Comparison of ENCODE assay signal across 21 cellular contexts in genomic region chr10:49009231-49009979, GRCh38.
DNase-seq lines count a peak whose midpoint lies in the region; ATAC-seq, FAIRE-seq and TF ChIP-seq lines count a peak whose summit lies in the region.
"Had no signal": no experiment of that assay in that cellular context is flagged by ENCODE, and none has a peak within 500 bp of the region (broad histone marks: within the 10 kb centered on the region; RNA-seq: fewer than 3 reads in every experiment).

No MANE protein-coding gene starts in this region.

- no peaks in the 10 kb centered on the region for H3K36me3 ChIP-seq in BLaER1 treated with 17β-estradiol and CSF1 and Interleukin-3, amounts not matched to agents 10 nM and 100 nM
- H3K36me3 ChIP-seq in K562 (ENCODE audit: control insufficient read depth, insufficient read depth, low read length) (no peaks in the 10 kb centered on the region), parathyroid adenoma (ENCODE audit: control insufficient read depth, insufficient read depth, low read length) (no peaks in the 10 kb centered on the region)

- H3K4me2 ChIP-seq in BLaER1 treated with 17β-estradiol and CSF1 and Interleukin-3, amounts not matched to agents 10 nM and 100 nM: peak overlapping the region in 9 of 11 experiments; percentile 67 to 91 (median 83); a peak in 14 of 22 replicates
- H3K4me2 ChIP-seq in K562 (ENCODE audit: insufficient read depth, low read length): peak overlapping the region; percentile 59; the same call in 1 of the 2 replicates
- no peak overlapping the region for H3K4me2 ChIP-seq in parathyroid adenoma (ENCODE audit: low read length)
- H3K4me2 ChIP-seq: smooth muscle cell had no signal

- no peak overlapping the region for H3K4me3 ChIP-seq in BLaER1 treated with 17β-estradiol and CSF1 and Interleukin-3, amounts not matched to agents 10 nM and 100 nM
- H3K4me3 ChIP-seq in K562 (no peak overlapping the region), parathyroid adenoma (ENCODE audit: low read depth, low read length) (no peak overlapping the region)
- H3K4me3 ChIP-seq: smooth muscle cell had no signal

- ATAC-seq in K562 (no peak; the same call in 2 of the 3 replicates), left ventricle myocardium superior (peak; percentile 57), HG02885 (IDR thresholded peaks at IDR 0.05; ENCODE audit: poor library complexity, unreplicated experiment) (no peak), GM18867 (IDR thresholded peaks at IDR 0.05; ENCODE audit: unreplicated experiment) (no peak)
- ATAC-seq: activated naive CD4-positive, alpha-beta T cell treated with anti-CD3 and anti-CD28 coated beads, Interleukin-2, amount 50 U/mL, for 72 hours; HepG2 had no signal

- H3K27me3 ChIP-seq in BLaER1 treated with 17β-estradiol and CSF1 and Interleukin-3, amounts not matched to agents 10 nM and 100 nM: peaks cover 0 to 6% (median 0%) of the 10 kb centered on the region in 11 experiments; a peak in 1 of 22 replicates
- H3K27me3 ChIP-seq in K562 (ENCODE audit: control insufficient read depth in 2 of 2, insufficient read depth in 2 of 2, low read length in 2 of 2) (peaks cover 0 to 6% of the 10 kb centered on the region in 2 experiments; a peak in 2 of 5 replicates), parathyroid adenoma (ENCODE audit: control insufficient read depth, insufficient read depth, low read length) (no peaks in the 10 kb centered on the region)

- POLR2A ChIA-PET in K562 (lab: Yijun Ruan, JAX): interaction anchor here (0.6 to 3.2 kb wide), 3 partner anchors 8 to 202 kb away, joined by 3 to 20 read pairs (median 3); no protein-coding TSS in a partner anchor

- TF ChIP-seq EP300 in K562 (IDR thresholded peaks at IDR 0.05; ENCODE audit: low read length): no peak

- no peak for TF ChIP-seq CTCF in K562 (IDR thresholded peaks at IDR 0.05 in 2 of 3, conservative IDR thresholded peaks at IDR 0.05 in 1 of 3; ENCODE audit: insufficient read depth in 2 of 3, low read depth in 1 of 3, low read length in 3 of 3)
- no peak for TF ChIP-seq CTCF in parathyroid adenoma (IDR thresholded peaks at IDR 0.05)

- CTCF ChIA-PET in K562 (lab: Yijun Ruan, JAX; ENCODE audit: low intra/inter-chr PET ratio): no interaction called here

- peaks cover 0 to 4% (median 0%) of the 10 kb centered on the region in 11 experiments; a peak in 1 of 22 replicates for H3K9me3 ChIP-seq in BLaER1 treated with 17β-estradiol and CSF1 and Interleukin-3, amounts not matched to agents 10 nM and 100 nM (replicated peaks in 1 of 11)
- H3K9me3 ChIP-seq in K562 (replicated peaks; ENCODE audit: control insufficient read depth, insufficient read depth, low read depth, low read length) (no peaks in the 10 kb centered on the region), parathyroid adenoma (ENCODE audit: control insufficient read depth, low read length) (no peaks in the 10 kb centered on the region)

- BruUV-seq in K562 (replicated peaks; lab: Mats Ljungman, UMichigan): no TSS peak

- H4K20me1 ChIP-seq in BLaER1 treated with 17β-estradiol and CSF1 and Interleukin-3, amounts not matched to agents 10 nM and 100 nM: peaks cover 0 to 13% (median 0%) of the 10 kb centered on the region in 11 experiments; a peak in 5 of 22 replicates
- H4K20me1 ChIP-seq in K562 (replicated peaks; ENCODE audit: control insufficient read depth, insufficient read depth, low read length): 0 out of 2 replicates have a peak, but pooled peaks cover 3% of the 10 kb centered on the region

- no peaks in the 10 kb centered on the region for H3K9me1 ChIP-seq in K562 (ENCODE audit: control insufficient read depth, insufficient read depth, low read length)

- no peak for TF ChIP-seq RAD21 in K562 (CRISPR knock-in tag; conservative IDR thresholded peaks at IDR 0.05 in 1 of 2, IDR thresholded peaks at IDR 0.05 in 1 of 2)

- H2AFZ ChIP-seq in K562 (ENCODE audit: low read depth, low read length) (peak overlapping the region; percentile 79; the same call in 1 of the 2 replicates), parathyroid adenoma (peak overlapping the region; percentile 59)

- no peak for TF ChIP-seq POLR2A in K562 (conservative IDR thresholded peaks at IDR 0.05)

- FAIRE-seq in K562 (lab: Jason Lieb, UNC): peak; percentile 49
- FAIRE-seq: GM12891, HepG2 had no signal

- DNase-seq in K562 (ENCODE audit: extremely low read depth in 1 of 4, low spot score in 3 of 4) (peak in 1 of 4 experiments; percentile 12), left ventricle myocardium superior (no peak), G401 (ENCODE audit: low spot score) (no peak)
- no peak for DNase-seq in stimulated activated CD8-positive, alpha-beta memory T cell treated with anti-CD3 and anti-CD28 coated beads, Interleukin-4, amount 100 ng/mL, for 48 hours
- DNase-seq: ACHN; activated CD4-positive, alpha-beta T cell treated with anti-CD3 and anti-CD28 coated beads, Interleukin-2, amount 50 U/mL, for 4 hours; activated CD4-positive, CD25-positive, alpha-beta regulatory T cell; H7; NCI-H1048; NCI-H187 treated with DMSO at 0.1 percent for 48 hours had no signal

- peaks cover 26 to 60% (median 31%) of the 10 kb centered on the region in 10 experiments for H3K4me1 ChIP-seq in BLaER1 treated with 17β-estradiol and CSF1 and Interleukin-3, amounts not matched to agents 10 nM and 100 nM
- H3K4me1 ChIP-seq in K562 (replicated peaks in 1 of 2; ENCODE audit: control insufficient read depth in 2 of 2, insufficient read depth in 2 of 2, low read length in 2 of 2): peaks cover 16% of the 10 kb centered on the region in 2 experiments; a peak in 4 of 5 replicates
- peaks cover 70% of the 10 kb centered on the region for H3K4me1 ChIP-seq in parathyroid adenoma

- H3K79me2 ChIP-seq in K562 (ENCODE audit: control insufficient read depth, insufficient read depth, low read length): no peaks in the 10 kb centered on the region
- no peaks in the 10 kb centered on the region for H3K79me2 ChIP-seq in parathyroid adenoma

- in situ Hi-C loops in K562 (cut with MboI): no loop called here
- in situ Hi-C loops in G401 (cut with HindIII; ENCODE audit: low sequenced_read_pairs): no loop called here

- WGBS in K562 (ENCODE audit: insufficient coverage, low coverage, missing lambda C conversion rate): 15% methylated on average over 8 of the region's 8 CpGs

- intact Hi-C loops in K562 (cut with micrococcal nuclease): no loop called here
- intact Hi-C loops in left ventricle myocardium superior (cut with micrococcal nuclease): no loop called here

- H3K9ac ChIP-seq in BLaER1 treated with 17β-estradiol and CSF1 and Interleukin-3, amounts not matched to agents 10 nM and 100 nM: no peak overlapping the region
- H3K9ac ChIP-seq in K562 (ENCODE audit: insufficient read depth in 1 of 2, low read depth in 2 of 2, low read length in 2 of 2) (no peak overlapping the region), parathyroid adenoma (no peak overlapping the region)

- no peak overlapping the region for H3K27ac ChIP-seq in BLaER1 treated with 17β-estradiol and CSF1 and Interleukin-3, amounts not matched to agents 10 nM and 100 nM
- H3K27ac ChIP-seq in K562 (ENCODE audit: extremely low read depth, low read depth, low read length) (no peak overlapping the region), parathyroid adenoma (peak overlapping the region; percentile 74)
- H3K27ac ChIP-seq: C4-2B, epithelial cell of prostate, HL-60 had no signal

TF ChIP-seq in K562, 482 proteins besides CTCF, POLR2A, EP300 and RAD21 (continues in another document):
- TF ChIP-seq THRAP3 (IDR thresholded peaks at IDR 0.05; ENCODE audit: borderline replicate concordance): no peak
- TF ChIP-seq, protein P1, sequence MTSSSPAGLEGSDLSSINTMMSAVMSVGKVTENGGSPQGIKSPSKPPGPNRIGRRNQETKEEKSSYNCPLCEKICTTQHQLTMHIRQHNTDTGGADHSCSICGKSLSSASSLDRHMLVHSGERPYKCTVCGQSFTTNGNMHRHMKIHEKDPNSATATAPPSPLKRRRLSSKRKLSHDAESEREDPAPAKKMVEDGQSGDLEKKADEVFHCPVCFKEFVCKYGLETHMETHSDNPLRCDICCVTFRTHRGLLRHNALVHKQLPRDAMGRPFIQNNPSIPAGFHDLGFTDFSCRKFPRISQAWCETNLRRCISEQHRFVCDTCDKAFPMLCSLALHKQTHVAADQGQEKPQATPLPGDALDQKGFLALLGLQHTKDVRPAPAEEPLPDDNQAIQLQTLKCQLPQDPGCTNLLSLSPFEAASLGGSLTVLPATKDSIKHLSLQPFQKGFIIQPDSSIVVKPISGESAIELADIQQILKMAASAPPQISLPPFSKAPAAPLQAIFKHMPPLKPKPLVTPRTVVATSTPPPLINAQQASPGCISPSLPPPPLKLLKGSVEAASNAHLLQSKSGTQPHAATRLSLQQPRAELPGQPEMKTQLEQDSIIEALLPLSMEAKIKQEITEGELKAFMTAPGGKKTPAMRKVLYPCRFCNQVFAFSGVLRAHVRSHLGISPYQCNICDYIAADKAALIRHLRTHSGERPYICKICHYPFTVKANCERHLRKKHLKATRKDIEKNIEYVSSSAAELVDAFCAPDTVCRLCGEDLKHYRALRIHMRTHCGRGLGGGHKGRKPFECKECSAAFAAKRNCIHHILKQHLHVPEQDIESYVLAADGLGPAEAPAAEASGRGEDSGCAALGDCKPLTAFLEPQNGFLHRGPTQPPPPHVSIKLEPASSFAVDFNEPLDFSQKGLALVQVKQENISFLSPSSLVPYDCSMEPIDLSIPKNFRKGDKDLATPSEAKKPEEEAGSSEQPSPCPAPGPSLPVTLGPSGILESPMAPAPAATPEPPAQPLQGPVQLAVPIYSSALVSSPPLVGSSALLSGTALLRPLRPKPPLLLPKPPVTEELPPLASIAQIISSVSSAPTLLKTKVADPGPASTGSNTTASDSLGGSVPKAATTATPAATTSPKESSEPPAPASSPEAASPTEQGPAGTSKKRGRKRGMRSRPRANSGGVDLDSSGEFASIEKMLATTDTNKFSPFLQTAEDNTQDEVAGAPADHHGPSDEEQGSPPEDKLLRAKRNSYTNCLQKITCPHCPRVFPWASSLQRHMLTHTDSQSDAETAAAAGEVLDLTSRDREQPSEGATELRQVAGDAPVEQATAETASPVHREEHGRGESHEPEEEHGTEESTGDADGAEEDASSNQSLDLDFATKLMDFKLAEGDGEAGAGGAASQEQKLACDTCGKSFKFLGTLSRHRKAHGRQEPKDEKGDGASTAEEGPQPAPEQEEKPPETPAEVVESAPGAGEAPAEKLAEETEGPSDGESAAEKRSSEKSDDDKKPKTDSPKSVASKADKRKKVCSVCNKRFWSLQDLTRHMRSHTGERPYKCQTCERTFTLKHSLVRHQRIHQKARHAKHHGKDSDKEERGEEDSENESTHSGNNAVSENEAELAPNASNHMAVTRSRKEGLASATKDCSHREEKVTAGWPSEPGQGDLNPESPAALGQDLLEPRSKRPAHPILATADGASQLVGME (CRISPR knock-in tag; IDR thresholded peaks at IDR 0.05): no peak
- 0 out of 2 replicates have a peak, but pooled peaks have one; percentile 18 for TF ChIP-seq ARID1B (IDR thresholded peaks at IDR 0.05)
- TF ChIP-seq ATF4 (CRISPR knock-in tag; IDR thresholded peaks at IDR 0.05): no peak
